ENCODE assay signal across 8 cellular contexts in genomic region chr3:15636028-15636709, GRCh38. TPM values are rescaled to one million over a fixed set of nuclear protein-coding genes. Genes with fewer than 3 reads are reported as not detected.
DNase-seq lines count a peak whose midpoint lies in the region; ATAC-seq and TF ChIP-seq lines count a peak whose summit lies in the region.

No MANE protein-coding gene starts in this region.

- peaks cover 8% of the 10 kb centered on the region for H3K36me3 Mint-ChIP-seq in stimulated activated effector memory CD8-positive, alpha-beta T cell treated with anti-CD3 and anti-CD28 coated beads, Interleukin-12 subunit alpha, Interleukin-12 subunit beta, amount 100 ng/mL, for 72 hours

- H3K9me3 Mint-ChIP-seq in stimulated activated effector memory CD8-positive, alpha-beta T cell treated with anti-CD3 and anti-CD28 coated beads, Interleukin-12 subunit alpha, Interleukin-12 subunit beta, amount 100 ng/mL, for 72 hours, result no peaks in the 10 kb centered on the region

- H3K4me3 Mint-ChIP-seq in stimulated activated effector memory CD8-positive, alpha-beta T cell treated with anti-CD3 and anti-CD28 coated beads, Interleukin-12 subunit alpha, Interleukin-12 subunit beta, amount 100 ng/mL, for 72 hours, result peak overlapping the region; percentile 80

- peak overlapping the region; percentile 99 for H3K27ac Mint-ChIP-seq in stimulated activated effector memory CD8-positive, alpha-beta T cell treated with anti-CD3 and anti-CD28 coated beads, Interleukin-12 subunit alpha, Interleukin-12 subunit beta, amount 100 ng/mL, for 72 hours

- TF ChIP-seq CTCF in HL-60 (IDR thresholded peaks at IDR 0.05; ENCODE audit: insufficient read depth, low read length), result no peak

- ATAC-seq in GM18520 (IDR thresholded peaks at IDR 0.05; ENCODE audit: unreplicated experiment) (peak; percentile 42), left ventricle myocardium superior (peak; percentile 65), HG02678 (IDR thresholded peaks at IDR 0.05; ENCODE audit: unreplicated experiment) (no peak), HG03196 (IDR thresholded peaks at IDR 0.05; ENCODE audit: unreplicated experiment) (no peak), HG02623 (IDR thresholded peaks at IDR 0.05; ENCODE audit: unreplicated experiment) (no peak)
- ATAC-seq in stimulated activated effector memory CD8-positive, alpha-beta T cell treated with anti-CD3 and anti-CD28 coated beads, Interleukin-12 subunit alpha, Interleukin-12 subunit beta, amount 100 ng/mL, for 72 hours, result peak; percentile 89

- peak overlapping the region; percentile 66 for H3K27ac ChIP-seq in HL-60 (replicated peaks)

- intact Hi-C loops in left ventricle myocardium superior (cut with micrococcal nuclease), result loop anchor here (10.0 kb wide), 1 partner anchor 609 kb away; no protein-coding TSS in a partner anchor

- no peaks in the 10 kb centered on the region for H3K27me3 ChIP-seq in HL-60 (ENCODE audit: insufficient read depth, poor library complexity, severe bottlenecking)

- H3K4me1 Mint-ChIP-seq in stimulated activated effector memory CD8-positive, alpha-beta T cell treated with anti-CD3 and anti-CD28 coated beads, Interleukin-12 subunit alpha, Interleukin-12 subunit beta, amount 100 ng/mL, for 72 hours, result peaks cover 68% of the 10 kb centered on the region

- DNase-seq in HL-60 (ENCODE audit: low read depth in 1 of 2, low spot score in 1 of 2) (peak; percentile 36 to 58), left ventricle myocardium superior (no peak)
- peak; percentile 50 to 58 for DNase-seq in activated T-cell treated with anti-CD3 and anti-CD28 coated beads, Interleukin-2, amount 50 U/mL, for 48 hours
- peak; percentile 38 to 77 for DNase-seq in stimulated activated effector memory CD8-positive, alpha-beta T cell treated with anti-CD3 and anti-CD28 coated beads, Interleukin-12 subunit alpha, Interleukin-12 subunit beta, amount 100 ng/mL, for 72 hours (ENCODE audit: low spot score in 2 of 2)

- no peak overlapping the region for H3K4me3 ChIP-seq in HL-60 (replicated peaks; ENCODE audit: insufficient read depth, low read length)

RNA-seq across cellular contexts. Expression of gene BTD, which starts 34.6 kb away (rescaled TPM):
- total RNA-seq in left ventricle myocardium superior, result 11.0 TPM

RNA-seq across cellular contexts. Expression of gene HACL1, which starts 34.8 kb away (rescaled TPM):
- 15.6 TPM for total RNA-seq in left ventricle myocardium superior

Comparison
In these comparisons a context has a peak if more than half of its experiments do, and no peak if none do; other contexts are left out.
1. ATAC-seq: peak in GM18520 (single experiment), left ventricle myocardium superior (single experiment) and stimulated activated effector memory CD8-positive, alpha-beta T cell treated with anti-CD3 and anti-CD28 coated beads, Interleukin-12 subunit alpha, Interleukin-12 subunit beta, amount 100 ng/mL, for 72 hours (single experiment); none in HG02678 (single experiment), HG03196 (single experiment) and HG02623 (single experiment).